8 cellular contexts compared by ENCODE assay signal in the genomic region with DNA sequence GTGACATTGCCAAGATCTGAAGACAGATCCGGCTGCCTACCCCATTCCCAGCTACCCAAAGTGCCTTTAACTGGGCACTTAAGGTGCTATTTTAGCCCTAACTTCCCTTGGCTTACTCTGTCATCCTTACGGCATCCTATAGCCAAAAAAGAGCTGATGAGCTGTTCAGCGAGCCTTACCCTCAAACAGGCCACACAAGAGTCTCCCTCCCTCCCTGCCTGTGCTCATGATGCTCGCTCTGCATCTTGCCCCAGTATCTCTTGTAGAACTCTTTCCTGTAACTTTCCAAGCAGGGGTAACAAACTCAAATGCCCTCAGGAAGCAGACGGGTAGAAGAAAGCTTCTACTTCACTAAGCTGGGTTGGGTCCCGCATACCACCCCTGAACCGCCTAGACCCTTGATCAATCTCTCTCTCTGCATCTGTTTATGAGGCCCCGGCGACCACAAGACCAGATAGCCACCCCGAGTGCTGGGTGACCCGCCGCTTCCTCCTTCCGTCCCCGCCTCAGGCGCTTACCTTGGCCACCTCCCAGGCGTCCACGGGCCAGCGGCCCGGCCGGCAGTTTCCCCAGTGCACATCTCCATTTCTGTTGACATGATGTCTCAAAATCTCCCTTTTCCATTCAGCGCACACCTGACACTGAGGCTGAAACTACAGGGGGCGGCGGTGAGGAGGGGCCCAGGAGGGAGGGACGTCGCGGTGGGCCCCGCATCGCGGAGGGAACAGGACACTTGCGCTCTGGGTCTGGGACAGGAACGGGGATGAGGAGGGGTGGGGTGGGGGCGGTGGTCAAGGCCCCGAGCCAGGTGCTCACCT. TPM values are rescaled to one million over a fixed set of nuclear protein-coding genes. Genes with fewer than 3 reads are reported as not detected.
DNase-seq lines count a peak whose midpoint lies in the region; ATAC-seq, FAIRE-seq and TF ChIP-seq lines count a peak whose summit lies in the region.

No MANE protein-coding gene starts in this region.

- no peaks in the 10 kb centered on the region for H3K27me3 Mint-ChIP-seq in naive B cell

- peaks cover 0 to 2% (median 0%) of the 10 kb centered on the region in 7 donors for H3K9me3 Mint-ChIP-seq in naive B cell

- peak; percentile 17 for ATAC-seq in GM18502 (IDR thresholded peaks at IDR 0.05; ENCODE audit: poor library complexity, unreplicated experiment)
- ATAC-seq in HG02763 (IDR thresholded peaks at IDR 0.05; ENCODE audit: unreplicated experiment) = peak; percentile 25
- ATAC-seq in naive B cell (ENCODE audit: low read depth in 2 of 2) = peak; percentile 12 to 27

- peaks cover 9 to 11% of the 10 kb centered on the region in 2 donors for H3K36me3 Mint-ChIP-seq in naive B cell

- TF ChIP-seq POLR2A in GM12891 (IDR thresholded peaks at IDR 0.05; ENCODE audit: low read depth, low read length) = no peak

- H3K4me3 Mint-ChIP-seq in naive B cell = peak overlapping the region; percentile 83 to 99 (median 97)

- H3K27ac Mint-ChIP-seq in naive B cell = peak overlapping the region; percentile 94 to 99 (median 96)

- DNase-seq in NCI-H748 (lab: John Stamatoyannopoulos, UW; ENCODE audit: unreplicated experiment) (peak; percentile 45), fibroblast of gingiva (ENCODE audit: low read depth) (peak; percentile 3), naive B cell (peak; percentile 39), ureter (ENCODE audit: low spot score) (peak; percentile 47), GM12891 (ENCODE audit: insufficient read length, low spot score) (no peak)
- peak; percentile 59 for DNase-seq in activated T-cell treated with anti-CD3 and anti-CD28 coated beads, Interleukin-2, amount 50 U/mL, for 48 hours

- no peak for FAIRE-seq in GM12891 (lab: Jason Lieb, UNC)

- H3K4me1 Mint-ChIP-seq in naive B cell = peaks cover 39 to 54% (median 44%) of the 10 kb centered on the region in 3 donors

TF ChIP-seq in GM12891, 5 proteins besides CTCF, POLR2A, EP300 and RAD21:
- no peak for TF ChIP-seq POU2F2 (IDR thresholded peaks at IDR 0.05; ENCODE audit: low read depth, low read length)
- no peak for TF ChIP-seq POLR2AphosphoS5 (IDR thresholded peaks at IDR 0.05; ENCODE audit: low read depth, low read length)
- TF ChIP-seq SPI1 (IDR thresholded peaks at IDR 0.05; ENCODE audit: low read depth, low read length) = no peak
- TF ChIP-seq TAF1 (IDR thresholded peaks at IDR 0.05; ENCODE audit: low read depth, low read length) = no peak
- TF ChIP-seq PAX5 (IDR thresholded peaks at IDR 0.05; ENCODE audit: insufficient read depth, low read length, severe bottlenecking) = no peak

RNA-seq across cellular contexts. Expression of a gene that starts 0.7 kb away (rescaled TPM):
- polyA plus RNA-seq in naive B cell (ENCODE audit: low read depth in 6 of 6) = 10 to 100 TPM; 17.5 to 44.3 (median 39.5) TPM
- total RNA-seq in ureter = 23.1 TPM
- polyA plus RNA-seq in GM12891 (2012; ENCODE audit: low read depth, missing spikeins) = 9.2 TPM

RNA-seq across cellular contexts. Expression of a gene that starts 23.5 kb away (rescaled TPM):
- polyA plus RNA-seq in naive B cell (ENCODE audit: low read depth in 6 of 6) = not detected
- total RNA-seq in ureter = not detected
- polyA plus RNA-seq in GM12891 (2012; ENCODE audit: low read depth, missing spikeins) = not detected
